Comparison of ENCODE assay signal across 21 cellular contexts in genomic region chr15:88479169-88479568, GRCh38.
"Had no signal": no experiment of that assay in that cellular context is flagged by ENCODE, and none has a peak within 500 bp of the region (broad histone marks: within the 10 kb centered on the region; RNA-seq: fewer than 3 reads in every experiment).

No MANE protein-coding gene starts in this region.

- H3K9me3 ChIP-seq: prostate gland, sigmoid colon, suprapubic skin, upper lobe of left lung had no signal

- H3K4me3 Mint-ChIP-seq: activated CD8-positive, alpha-beta memory T cell treated with anti-CD3 and anti-CD28 coated beads, Interleukin-2, amount 10 ng/mL, durations not matched to agents 7 days and 5 days; activated T-cell treated with anti-CD3 and anti-CD28 coated beads, Interleukin-2, amount 50 U/mL, for 4 hours; brain; dendritic cell treated with granulocyte-macrophage colony-stimulating factor and Interleukin-4, amounts not matched to agents 40 ng/mL and 50 ng/mL, for 4 days; immature natural killer cell; naive thymus-derived CD8-positive, alpha-beta T cell had no signal

- H3K4me1 ChIP-seq: prostate gland, suprapubic skin, upper lobe of left lung had no signal

- H3K27me3 ChIP-seq: sigmoid colon, suprapubic skin, upper lobe of left lung had no signal

- H3K36me3 Mint-ChIP-seq: activated naive CD4-positive, alpha-beta T cell treated with anti-CD3 and anti-CD28 coated beads, Interleukin-2, amount 50 U/mL, for 72 hours had no signal

- H3K36me3 ChIP-seq: prostate gland had no signal

- H3K27ac Mint-ChIP-seq: activated CD8-positive, alpha-beta memory T cell treated with anti-CD3 and anti-CD28 coated beads, Interleukin-2, amount 10 ng/mL, durations not matched to agents 7 days and 5 days; activated naive CD4-positive, alpha-beta T cell treated with anti-CD3 and anti-CD28 coated beads, Interleukin-2, amount 50 U/mL, for 72 hours; dendritic cell treated with granulocyte-macrophage colony-stimulating factor and Interleukin-4, amounts not matched to agents 40 ng/mL and 50 ng/mL, for 4 days had no signal

- H3K27me3 Mint-ChIP-seq: activated CD8-positive, alpha-beta memory T cell treated with anti-CD3 and anti-CD28 coated beads, Interleukin-2, amount 10 ng/mL, durations not matched to agents 7 days and 5 days; dendritic cell treated with granulocyte-macrophage colony-stimulating factor and Interleukin-4, amounts not matched to agents 40 ng/mL and 50 ng/mL, for 4 days had no signal

- H3K9me3 Mint-ChIP-seq: activated naive CD4-positive, alpha-beta T cell treated with anti-CD3 and anti-CD28 coated beads, Interleukin-2, amount 50 U/mL, for 72 hours; activated T-cell treated with anti-CD3 and anti-CD28 coated beads, Interleukin-2, amount 50 U/mL, for 4 hours; brain; dendritic cell treated with granulocyte-macrophage colony-stimulating factor and Interleukin-4, amounts not matched to agents 40 ng/mL and 50 ng/mL, for 4 days; immature natural killer cell; naive thymus-derived CD8-positive, alpha-beta T cell had no signal

- DNase-seq: activated CD4-positive, alpha-beta T cell treated with anti-CD3 and anti-CD28 coated beads for 1 hour; activated CD4-positive, alpha-beta T cell treated with anti-CD3 and anti-CD28 coated beads, Interleukin-2, amount 50 U/mL, for 48 hours; activated CD8-positive, alpha-beta memory T cell treated with anti-CD3 and anti-CD28 coated beads, Interleukin-2, amount 10 ng/mL, durations not matched to agents 7 days and 5 days; activated effector memory CD4-positive, alpha-beta T cell treated with anti-CD3 and anti-CD28 coated beads, Interleukin-2, amount 50 U/mL, for 16 hours; activated T-cell treated with anti-CD3 and anti-CD28 coated beads, Interleukin-2, amount 50 U/mL, for 4 hours; amniotic stem cell; erythroblast; immature natural killer cell; left colon; naive thymus-derived CD8-positive, alpha-beta T cell; nucleus accumbens; sigmoid colon; stimulated activated CD4-positive, alpha-beta T cell treated with anti-CD3 and anti-CD28 coated beads, Interleukin-2, amount 100 ng/mL, for 48 hours; stimulated activated naive CD4-positive, alpha-beta T cell treated with Interleukin-2 at 50 U/mL for 16 hours; T-helper 2 cell; upper lobe of left lung had no signal

- H3K4me3 ChIP-seq: prostate gland, sigmoid colon, suprapubic skin, upper lobe of left lung had no signal

- ATAC-seq: activated CD8-positive, alpha-beta memory T cell treated with anti-CD3 and anti-CD28 coated beads, Interleukin-2, amount 10 ng/mL, durations not matched to agents 7 days and 5 days; activated naive CD4-positive, alpha-beta T cell treated with anti-CD3 and anti-CD28 coated beads, Interleukin-2, amount 50 U/mL, for 72 hours; activated T-cell treated with anti-CD3 and anti-CD28 coated beads, Interleukin-2, amount 50 U/mL, for 4 hours; left colon; naive thymus-derived CD8-positive, alpha-beta T cell had no signal

- H3K27ac ChIP-seq: prostate gland, sigmoid colon, suprapubic skin, upper lobe of left lung had no signal

- H3K4me1 Mint-ChIP-seq: activated CD8-positive, alpha-beta memory T cell treated with anti-CD3 and anti-CD28 coated beads, Interleukin-2, amount 10 ng/mL, durations not matched to agents 7 days and 5 days; immature natural killer cell had no signal
